Comparison of ENCODE assay signal across 10 cellular contexts in genomic region chr4:158624889-158625478, GRCh38. TPM values are rescaled to one million over a fixed set of nuclear protein-coding genes. Genes with fewer than 3 reads are reported as not detected.
A peak's percentile ranks its signal among the peaks of the same experiment; 100 is the strongest.
DNase-seq lines count a peak whose midpoint lies in the region; ATAC-seq, FAIRE-seq and TF ChIP-seq lines count a peak whose summit lies in the region.
"Had no signal": no experiment of that assay in that cellular context is flagged by ENCODE, and none has a peak within 500 bp of the region (broad histone marks: within the 10 kb centered on the region; RNA-seq: fewer than 3 reads in every experiment).

No MANE protein-coding gene starts in this region.

- H3K27me3 Mint-ChIP-seq in nephron (ENCODE audit: low read depth): no peaks in the 10 kb centered on the region
- H3K27me3 Mint-ChIP-seq: dendritic cell treated with granulocyte-macrophage colony-stimulating factor and Interleukin-4, amounts not matched to agents 40 ng/mL and 50 ng/mL, for 4 days had no signal

- no peaks in the 10 kb centered on the region for H3K36me3 Mint-ChIP-seq in nephron (ENCODE audit: low read depth)

- peak; percentile 72 for DNase-seq in DMS 273 (lab: John Stamatoyannopoulos, UW; ENCODE audit: unreplicated experiment)
- DNase-seq in DMS 273 treated with DMSO at 0.1 percent for 48 hours (lab: John Stamatoyannopoulos, UW): no peak
- no peak for DNase-seq in H54 (ENCODE audit: insufficient read length, low spot score)
- DNase-seq in KG1 (lab: John Stamatoyannopoulos, UW): peak; percentile 0
- DNase-seq in RCC 7860 (ENCODE audit: low spot score): peak; percentile 9
- peak; percentile 3 for DNase-seq in epithelial cell of proximal tubule (ENCODE audit: low read depth)
- no peak for DNase-seq in stimulated activated naive CD8-positive, alpha-beta T cell treated with anti-CD3 and anti-CD28 coated beads, Interleukin-15, Interleukin-2, amounts not matched to agents 100 U/mL and 50 U/mL, for 24 hours

- no peak overlapping the region for H3K27ac Mint-ChIP-seq in nephron
- H3K27ac Mint-ChIP-seq: dendritic cell treated with granulocyte-macrophage colony-stimulating factor and Interleukin-4, amounts not matched to agents 40 ng/mL and 50 ng/mL, for 4 days had no signal

- H3K9me3 Mint-ChIP-seq in nephron: no peaks in the 10 kb centered on the region
- H3K9me3 Mint-ChIP-seq: dendritic cell treated with granulocyte-macrophage colony-stimulating factor and Interleukin-4, amounts not matched to agents 40 ng/mL and 50 ng/mL, for 4 days had no signal

- peak; percentile 77 for TF ChIP-seq CTCF in epithelial cell of proximal tubule (conservative IDR thresholded peaks at IDR 0.05; ENCODE audit: low read depth, low read length)
- TF ChIP-seq CTCF in nephron (IDR thresholded peaks at IDR 0.05; ENCODE audit: unreplicated experiment in 3 of 3): peak; percentile 74 to 79 (median 78)

- no peak for TF ChIP-seq POLR2A in H54 (IDR thresholded peaks at IDR 0.05; ENCODE audit: low read depth, low read length)

- FAIRE-seq in H54 (lab: Jason Lieb, UNC): peak; percentile 74
- no peak for FAIRE-seq in RCC 7860 (lab: Jason Lieb, UNC)

- H3K4me1 Mint-ChIP-seq in nephron: no peaks in the 10 kb centered on the region

- H3K4me3 ChIP-seq in epithelial cell of proximal tubule (ENCODE audit: low read depth, low read length): no peak overlapping the region
- H3K4me3 ChIP-seq: BLaER1 had no signal

- no peak overlapping the region for H3K4me3 Mint-ChIP-seq in nephron
- H3K4me3 Mint-ChIP-seq: dendritic cell treated with granulocyte-macrophage colony-stimulating factor and Interleukin-4, amounts not matched to agents 40 ng/mL and 50 ng/mL, for 4 days had no signal

- ATAC-seq in stimulated activated naive CD8-positive, alpha-beta T cell treated with anti-CD3 and anti-CD28 coated beads, Interleukin-15, Interleukin-2, amounts not matched to agents 100 U/mL and 50 U/mL, for 24 hours: no peak

RNA-seq across cellular contexts. Expression of gene C4orf46, which starts 46.7 kb away (rescaled TPM):
- total RNA-seq in epithelial cell of proximal tubule: 17.8 and 23.9 TPM in 2 replicates

RNA-seq across cellular contexts. Expression of gene ETFDH, which starts 47.1 kb away (rescaled TPM):
- total RNA-seq in epithelial cell of proximal tubule: 7.1 and 9.2 TPM in 2 replicates

Comparison
In these comparisons a context has a peak if more than half of its experiments do, and no peak if none do; other contexts are left out.
1. DNase-seq: peak in DMS 273 (single experiment), KG1 (single experiment), RCC 7860 (single experiment) and epithelial cell of proximal tubule (single experiment); none in DMS 273 treated with DMSO at 0.1 percent for 48 hours (single experiment), H54 (single experiment) and stimulated activated naive CD8-positive, alpha-beta T cell treated with anti-CD3 and anti-CD28 coated beads, Interleukin-15, Interleukin-2, amounts not matched to agents 100 U/mL and 50 U/mL, for 24 hours (single experiment).